ENCODE assay signal across 28 cellular contexts in the genomic region with DNA sequence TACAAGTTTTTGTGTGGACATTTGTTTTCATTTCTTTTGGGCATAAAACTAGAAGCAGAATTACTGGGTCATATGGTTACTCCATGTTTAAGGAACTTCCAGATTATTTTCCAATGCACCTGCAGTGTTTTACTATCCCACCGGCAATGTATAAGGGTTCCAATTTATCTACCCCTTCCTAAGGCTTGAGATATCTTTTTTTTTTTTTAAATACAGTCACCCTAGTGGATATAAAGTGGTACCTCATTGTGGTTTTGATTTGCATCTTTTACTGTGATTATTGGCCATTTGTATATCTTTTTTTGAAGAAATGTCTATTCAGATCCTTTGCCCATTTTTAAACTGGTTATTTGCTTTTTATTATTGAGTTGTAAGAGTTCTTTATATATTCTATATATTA.
"Had no signal": no experiment of that assay in that cellular context is flagged by ENCODE, and none has a peak within 500 bp of the region (broad histone marks: within the 10 kb centered on the region; RNA-seq: fewer than 3 reads in every experiment).

No MANE protein-coding gene starts in this region.

- H3K27ac ChIP-seq: left lung, lower lobe of right lung, ovary, right atrium auricular region, right lobe of liver, testis, thyroid gland, transverse colon, upper lobe of right lung had no signal

- H3K4me3 Mint-ChIP-seq: immature natural killer cell; naive B cell; natural killer cell; nephron progenitor cell; stimulated activated memory B cell treated with anti-CD40 and anti-IgM and Interleukin-4, amounts not matched to agents 10 μg/mL and 1 μg/mL and 100 μg/mL, for 72 hours; stimulated activated naive CD8-positive, alpha-beta T cell treated with anti-CD3 and anti-CD28 coated beads, Interleukin-15, amount 100 ng/mL, for 72 hours had no signal

- DNase-seq: hypothalamus; immature natural killer cell; kidney; left colon; left lung; lower lobe of right lung; mammary epithelial cell; mesenchymal stem cell; naive B cell; natural killer cell; nephron progenitor cell; ovary; right lobe of liver; stimulated activated CD4-positive, alpha-beta T cell treated with anti-CD3 and anti-CD28 coated beads, Interleukin-1b, Interleukin-23, amount 100 ng/mL, for 48 hours; stimulated activated CD4-positive, alpha-beta T cell treated with anti-CD3 and anti-CD28 coated beads, Interleukin-2, amount 100 ng/mL, for 48 hours; stimulated activated CD4-positive, alpha-beta T cell treated with anti-CD3 and anti-CD28 coated beads, Interleukin-4, amount 100 ng/mL, for 4 hours; stimulated activated CD8-positive, alpha-beta memory T cell treated with anti-CD3 and anti-CD28 coated beads, Interleukin-4, amount 100 ng/mL, for 48 hours; stimulated activated naive CD4-positive, alpha-beta T cell treated with Interleukin-2 at 50 U/mL for 16 hours; stimulated activated naive CD8-positive, alpha-beta T cell treated with anti-CD3 and anti-CD28 coated beads, Interleukin-15, amount 100 ng/mL, for 72 hours; substantia nigra; testis; thyroid gland; transverse colon; upper lobe of right lung had no signal

- H3K4me3 ChIP-seq: left lung, lower lobe of right lung, ovary, right atrium auricular region, right lobe of liver, smooth muscle cell, testis, thyroid gland, transverse colon, upper lobe of right lung had no signal

- H3K27me3 ChIP-seq: left lung, ovary, right atrium auricular region, right lobe of liver, testis, thyroid gland, transverse colon, upper lobe of right lung had no signal

- H3K36me3 ChIP-seq: ovary had no signal

- H3K27me3 Mint-ChIP-seq: naive B cell; progenitor cell of endocrine pancreas; stimulated activated memory B cell treated with anti-CD40 and anti-IgM and Interleukin-4, amounts not matched to agents 10 μg/mL and 1 μg/mL and 100 μg/mL, for 72 hours; stimulated activated naive CD8-positive, alpha-beta T cell treated with anti-CD3 and anti-CD28 coated beads, Interleukin-15, amount 100 ng/mL, for 72 hours had no signal

- H3K4me1 ChIP-seq: left lung, lower lobe of right lung, right atrium auricular region, right lobe of liver, testis, transverse colon, upper lobe of right lung had no signal

- H3K9me3 ChIP-seq: left lung, lower lobe of right lung, ovary, right atrium auricular region, right lobe of liver, testis, thyroid gland, transverse colon, upper lobe of right lung had no signal

- H3K9me3 Mint-ChIP-seq: immature natural killer cell; naive B cell; natural killer cell; nephron progenitor cell; stimulated activated memory B cell treated with anti-CD40 and anti-IgM and Interleukin-4, amounts not matched to agents 10 μg/mL and 1 μg/mL and 100 μg/mL, for 72 hours; stimulated activated naive CD8-positive, alpha-beta T cell treated with anti-CD3 and anti-CD28 coated beads, Interleukin-15, amount 100 ng/mL, for 72 hours had no signal

- H3K27ac Mint-ChIP-seq: immature natural killer cell; natural killer cell; nephron progenitor cell; progenitor cell of endocrine pancreas; stimulated activated memory B cell treated with anti-CD40 and anti-IgM and Interleukin-4, amounts not matched to agents 10 μg/mL and 1 μg/mL and 100 μg/mL, for 72 hours; stimulated activated naive CD8-positive, alpha-beta T cell treated with anti-CD3 and anti-CD28 coated beads, Interleukin-15, amount 100 ng/mL, for 72 hours had no signal

- H3K4me1 Mint-ChIP-seq: immature natural killer cell; natural killer cell; nephron progenitor cell; stimulated activated memory B cell treated with anti-CD40 and anti-IgM and Interleukin-4, amounts not matched to agents 10 μg/mL and 1 μg/mL and 100 μg/mL, for 72 hours; stimulated activated naive CD8-positive, alpha-beta T cell treated with anti-CD3 and anti-CD28 coated beads, Interleukin-15, amount 100 ng/mL, for 72 hours had no signal
